ENCODE assay signal across 33 cellular contexts in the genomic region with DNA sequence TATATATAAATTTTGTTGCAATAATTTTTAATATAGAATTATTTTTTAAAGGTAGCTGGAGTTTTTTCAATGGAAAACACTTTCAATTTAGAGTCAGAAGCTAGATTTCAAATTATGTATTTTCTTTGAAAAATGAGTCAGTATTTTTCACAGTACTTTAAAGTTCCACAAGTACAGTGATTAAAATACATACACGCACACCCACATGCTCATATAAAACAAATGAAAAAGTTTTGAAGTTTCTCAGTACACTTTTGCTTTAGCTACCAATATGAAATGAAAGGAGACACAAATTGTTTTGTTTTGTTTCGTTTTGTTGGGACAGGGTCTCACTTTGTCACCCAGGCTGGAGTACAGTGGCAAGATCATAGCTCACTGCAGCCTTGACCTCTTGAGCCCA.
"Had no signal": no experiment of that assay in that cellular context is flagged by ENCODE, and none has a peak within 500 bp of the region (broad histone marks: within the 10 kb centered on the region; RNA-seq: fewer than 3 reads in every experiment).

No MANE protein-coding gene starts in this region.

- H3K4me3 Mint-ChIP-seq: activated CD4-positive, alpha-beta memory T cell treated with anti-CD3 and anti-CD28 coated beads, Interleukin-2, amount 10 ng/mL, durations not matched to agents 7 days and 5 days; activated CD4-positive, alpha-beta T cell treated with anti-CD3 and anti-CD28 coated beads for 36 hours; activated CD4-positive, alpha-beta T cell treated with anti-CD3 and anti-CD28 coated beads, Interleukin-2, amount 10 ng/mL, durations not matched to agents 7 days and 5 days; activated CD8-positive, alpha-beta memory T cell treated with anti-CD3 and anti-CD28 coated beads, Interleukin-2, amount 10 ng/mL, durations not matched to agents 7 days and 5 days; activated CD8-positive, alpha-beta T cell treated with anti-CD3 and anti-CD28 coated beads, Interleukin-2, amount 10 ng/mL, durations not matched to agents 7 days and 5 days; activated naive CD4-positive, alpha-beta T cell treated with anti-CD3 and anti-CD28 coated beads for 36 hours; activated naive CD8-positive, alpha-beta T cell treated with anti-CD3 and anti-CD28 coated beads for 36 hours; activated T-cell treated with anti-CD3 and anti-CD28 coated beads, Interleukin-2, amount 50 U/mL, for 4 hours; T-helper 1 cell treated with Interleukin-12 subunit alpha and Interleukin-12 subunit beta and Interleukin-4 antibody, amounts not matched to agents 30 μg/mL and 1 μg/mL, for 36 hours; T-helper 2 cell treated with Interferon-gamma antibody and Interleukin-4, amounts not matched to agents 5 μg/mL and 100 μg/mL, for 36 hours; WTC11 had no signal

- H3K27ac ChIP-seq: adrenal gland, body of pancreas, brain microvascular endothelial cell, breast epithelium, VCaP had no signal

- DNase-seq: activated CD4-positive, alpha-beta memory T cell treated with anti-CD3 and anti-CD28 coated beads, Interleukin-2, amount 10 ng/mL, durations not matched to agents 7 days and 5 days; activated CD4-positive, alpha-beta T cell treated with anti-CD3 and anti-CD28 coated beads for 1 hour; activated CD4-positive, alpha-beta T cell treated with anti-CD3 and anti-CD28 coated beads for 36 hours; activated CD4-positive, alpha-beta T cell treated with anti-CD3 and anti-CD28 coated beads for 48 hours; activated CD4-positive, alpha-beta T cell treated with anti-CD3 and anti-CD28 coated beads, Interleukin-2, amount 10 ng/mL, durations not matched to agents 7 days and 5 days; activated CD4-positive, alpha-beta T cell treated with anti-CD3 and anti-CD28 coated beads, Interleukin-2, amount 50 U/mL, for 48 hours; activated CD4-positive, CD25-positive, alpha-beta regulatory T cell; activated CD8-positive, alpha-beta memory T cell treated with anti-CD3 and anti-CD28 coated beads for 24 hours; activated CD8-positive, alpha-beta memory T cell treated with anti-CD3 and anti-CD28 coated beads, Interleukin-2, amount 10 ng/mL, durations not matched to agents 7 days and 5 days; activated CD8-positive, alpha-beta memory T cell treated with anti-CD3 and anti-CD28 coated beads, Interleukin-2, amount 50 U/mL, for 48 hours; activated CD8-positive, alpha-beta T cell treated with anti-CD3 and anti-CD28 coated beads, Interleukin-2, amount 10 ng/mL, durations not matched to agents 7 days and 5 days; activated effector memory CD4-positive, alpha-beta T cell treated with anti-CD3 and anti-CD28 coated beads, Interleukin-2, amount 50 U/mL, for 16 hours; activated gamma-delta T cell treated with Interleukin-2 at 50 U/mL for 16 hours; activated naive CD4-positive, alpha-beta T cell; activated naive CD4-positive, alpha-beta T cell treated with anti-CD3 and anti-CD28 coated beads for 36 hours; activated naive CD4-positive, alpha-beta T cell treated with anti-CD3 and anti-CD28 coated beads, Interleukin-2, amount 50 U/mL, for 16 hours; activated naive CD8-positive, alpha-beta T cell treated with anti-CD3 and anti-CD28 coated beads for 36 hours; activated T-cell treated with anti-CD3 and anti-CD28 coated beads, Interleukin-2, amount 50 U/mL, for 4 hours; adrenal gland; amniotic stem cell; aorta; body of pancreas; brain microvascular endothelial cell; central memory CD4-positive, alpha-beta T cell; T-helper 1 cell; T-helper 2 cell; T-helper 9 cell had no signal

- H3K4me1 ChIP-seq: adrenal gland, breast epithelium had no signal

- H3K36me3 ChIP-seq: adrenal gland, brain microvascular endothelial cell, breast epithelium had no signal

- H3K9me3 Mint-ChIP-seq: activated CD4-positive, alpha-beta memory T cell treated with anti-CD3 and anti-CD28 coated beads, Interleukin-2, amount 10 ng/mL, durations not matched to agents 7 days and 5 days; activated CD4-positive, alpha-beta T cell treated with anti-CD3 and anti-CD28 coated beads, Interleukin-2, amount 10 ng/mL, durations not matched to agents 7 days and 5 days; activated naive CD4-positive, alpha-beta T cell treated with anti-CD3 and anti-CD28 coated beads for 36 hours; activated naive CD4-positive, alpha-beta T cell treated with anti-CD3 and anti-CD28 coated beads, Interleukin-2, amount 50 U/mL, for 72 hours; activated naive CD8-positive, alpha-beta T cell treated with anti-CD3 and anti-CD28 coated beads for 36 hours; activated T-cell treated with anti-CD3 and anti-CD28 coated beads, Interleukin-2, amount 50 U/mL, for 4 hours; T-helper 1 cell treated with Interleukin-12 subunit alpha and Interleukin-12 subunit beta and Interleukin-4 antibody, amounts not matched to agents 30 μg/mL and 1 μg/mL, for 36 hours; T-helper 2 cell treated with Interferon-gamma antibody and Interleukin-4, amounts not matched to agents 5 μg/mL and 100 μg/mL, for 36 hours; WTC11 had no signal

- H3K27me3 ChIP-seq: adrenal gland, body of pancreas, brain microvascular endothelial cell, breast epithelium had no signal

- H3K4me1 Mint-ChIP-seq: activated CD4-positive, alpha-beta T cell treated with anti-CD3 and anti-CD28 coated beads, Interleukin-2, amount 10 ng/mL, durations not matched to agents 7 days and 5 days had no signal

- H3K27ac Mint-ChIP-seq: activated CD4-positive, alpha-beta memory T cell treated with anti-CD3 and anti-CD28 coated beads, Interleukin-2, amount 10 ng/mL, durations not matched to agents 7 days and 5 days; activated CD4-positive, alpha-beta T cell treated with anti-CD3 and anti-CD28 coated beads for 36 hours; activated CD4-positive, alpha-beta T cell treated with anti-CD3 and anti-CD28 coated beads, Interleukin-2, amount 10 ng/mL, durations not matched to agents 7 days and 5 days; activated CD8-positive, alpha-beta memory T cell treated with anti-CD3 and anti-CD28 coated beads, Interleukin-2, amount 10 ng/mL, durations not matched to agents 7 days and 5 days; activated CD8-positive, alpha-beta T cell treated with anti-CD3 and anti-CD28 coated beads, Interleukin-2, amount 10 ng/mL, durations not matched to agents 7 days and 5 days; activated naive CD4-positive, alpha-beta T cell treated with anti-CD3 and anti-CD28 coated beads for 36 hours; activated naive CD4-positive, alpha-beta T cell treated with anti-CD3 and anti-CD28 coated beads, Interleukin-2, amount 50 U/mL, for 72 hours; activated naive CD8-positive, alpha-beta T cell treated with anti-CD3 and anti-CD28 coated beads for 36 hours; T-helper 1 cell treated with Interleukin-12 subunit alpha and Interleukin-12 subunit beta and Interleukin-4 antibody, amounts not matched to agents 30 μg/mL and 1 μg/mL, for 36 hours; T-helper 2 cell treated with Interferon-gamma antibody and Interleukin-4, amounts not matched to agents 5 μg/mL and 100 μg/mL, for 36 hours; WTC11 had no signal

- H3K27me3 Mint-ChIP-seq: activated CD4-positive, alpha-beta memory T cell treated with anti-CD3 and anti-CD28 coated beads, Interleukin-2, amount 10 ng/mL, durations not matched to agents 7 days and 5 days; activated CD4-positive, alpha-beta T cell treated with anti-CD3 and anti-CD28 coated beads for 36 hours; activated CD4-positive, alpha-beta T cell treated with anti-CD3 and anti-CD28 coated beads, Interleukin-2, amount 10 ng/mL, durations not matched to agents 7 days and 5 days; activated CD8-positive, alpha-beta memory T cell treated with anti-CD3 and anti-CD28 coated beads, Interleukin-2, amount 10 ng/mL, durations not matched to agents 7 days and 5 days; activated naive CD8-positive, alpha-beta T cell treated with anti-CD3 and anti-CD28 coated beads for 36 hours had no signal

- ATAC-seq: activated CD4-positive, alpha-beta T cell treated with anti-CD3 and anti-CD28 coated beads for 36 hours; activated CD8-positive, alpha-beta memory T cell treated with anti-CD3 and anti-CD28 coated beads, Interleukin-2, amount 10 ng/mL, durations not matched to agents 7 days and 5 days; activated CD8-positive, alpha-beta T cell treated with anti-CD3 and anti-CD28 coated beads, Interleukin-2, amount 10 ng/mL, durations not matched to agents 7 days and 5 days; activated T-cell treated with anti-CD3 and anti-CD28 coated beads, Interleukin-2, amount 50 U/mL, for 4 hours; body of pancreas; WTC11 had no signal

- H3K9me3 ChIP-seq: adrenal gland, body of pancreas, breast epithelium had no signal

- H3K4me3 ChIP-seq: adrenal gland, body of pancreas, breast epithelium had no signal

- H3K36me3 Mint-ChIP-seq: activated naive CD4-positive, alpha-beta T cell treated with anti-CD3 and anti-CD28 coated beads, Interleukin-2, amount 50 U/mL, for 72 hours; WTC11 had no signal
